ENCODE assay signal across 1 cellular context in the genomic region with DNA sequence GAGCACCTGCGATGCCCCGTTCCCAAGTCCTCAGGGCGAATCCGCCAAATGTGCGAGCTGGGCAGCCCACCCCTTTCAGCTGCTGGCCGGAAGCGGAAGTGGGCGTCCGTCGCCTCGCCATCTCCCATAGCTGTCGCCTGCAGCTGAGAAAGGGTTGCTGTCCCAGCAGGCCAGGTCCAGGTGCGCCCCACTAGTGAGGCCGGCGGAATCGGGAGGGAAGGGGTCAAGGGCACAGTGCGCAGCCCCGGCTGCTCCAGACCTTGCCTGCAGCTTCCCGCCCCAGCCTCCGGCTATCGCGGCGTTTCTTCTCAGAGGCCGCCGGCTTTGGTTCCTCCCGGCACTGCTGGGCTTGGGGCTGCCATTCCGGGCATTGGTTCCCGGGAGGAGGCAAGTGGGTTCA.
TF ChIP-seq lines count a peak whose summit lies in the region.

A gene (plus strand): TSS at position 109 of the 400 bp plus-strand sequence. CDS start 15,299 bp downstream, outside the sequence.

TF ChIP-seq in GM12878, 131 proteins besides CTCF, POLR2A, EP300 and RAD21 (continued from another document):
- TF ChIP-seq, protein P1, sequence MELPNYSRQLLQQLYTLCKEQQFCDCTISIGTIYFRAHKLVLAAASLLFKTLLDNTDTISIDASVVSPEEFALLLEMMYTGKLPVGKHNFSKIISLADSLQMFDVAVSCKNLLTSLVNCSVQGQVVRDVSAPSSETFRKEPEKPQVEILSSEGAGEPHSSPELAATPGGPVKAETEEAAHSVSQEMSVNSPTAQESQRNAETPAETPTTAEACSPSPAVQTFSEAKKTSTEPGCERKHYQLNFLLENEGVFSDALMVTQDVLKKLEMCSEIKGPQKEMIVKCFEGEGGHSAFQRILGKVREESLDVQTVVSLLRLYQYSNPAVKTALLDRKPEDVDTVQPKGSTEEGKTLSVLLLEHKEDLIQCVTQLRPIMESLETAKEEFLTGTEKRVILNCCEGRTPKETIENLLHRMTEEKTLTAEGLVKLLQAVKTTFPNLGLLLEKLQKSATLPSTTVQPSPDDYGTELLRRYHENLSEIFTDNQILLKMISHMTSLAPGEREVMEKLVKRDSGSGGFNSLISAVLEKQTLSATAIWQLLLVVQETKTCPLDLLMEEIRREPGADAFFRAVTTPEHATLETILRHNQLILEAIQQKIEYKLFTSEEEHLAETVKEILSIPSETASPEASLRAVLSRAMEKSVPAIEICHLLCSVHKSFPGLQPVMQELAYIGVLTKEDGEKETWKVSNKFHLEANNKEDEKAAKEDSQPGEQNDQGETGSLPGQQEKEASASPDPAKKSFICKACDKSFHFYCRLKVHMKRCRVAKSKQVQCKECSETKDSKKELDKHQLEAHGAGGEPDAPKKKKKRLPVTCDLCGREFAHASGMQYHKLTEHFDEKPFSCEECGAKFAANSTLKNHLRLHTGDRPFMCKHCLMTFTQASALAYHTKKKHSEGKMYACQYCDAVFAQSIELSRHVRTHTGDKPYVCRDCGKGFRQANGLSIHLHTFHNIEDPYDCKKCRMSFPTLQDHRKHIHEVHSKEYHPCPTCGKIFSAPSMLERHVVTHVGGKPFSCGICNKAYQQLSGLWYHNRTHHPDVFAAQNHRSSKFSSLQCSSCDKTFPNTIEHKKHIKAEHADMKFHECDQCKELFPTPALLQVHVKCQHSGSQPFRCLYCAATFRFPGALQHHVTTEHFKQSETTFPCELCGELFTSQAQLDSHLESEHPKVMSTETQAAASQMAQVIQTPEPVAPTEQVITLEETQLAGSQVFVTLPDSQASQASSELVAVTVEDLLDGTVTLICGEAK (IDR thresholded peaks at IDR 0.05; ENCODE audit: borderline replicate concordance) = peak; percentile 53
- TF ChIP-seq POU2F2 (IDR thresholded peaks at IDR 0.05; ENCODE audit: borderline replicate concordance, low read depth, low read length) = no peak
- TF ChIP-seq KLF5 (IDR thresholded peaks at IDR 0.05; ENCODE audit: partially characterized antibody) = no peak
TF ChIP-seq in GM12878: peak in this region for 2.
